ENCODE assay signal across 15 cellular contexts in the genomic region with DNA sequence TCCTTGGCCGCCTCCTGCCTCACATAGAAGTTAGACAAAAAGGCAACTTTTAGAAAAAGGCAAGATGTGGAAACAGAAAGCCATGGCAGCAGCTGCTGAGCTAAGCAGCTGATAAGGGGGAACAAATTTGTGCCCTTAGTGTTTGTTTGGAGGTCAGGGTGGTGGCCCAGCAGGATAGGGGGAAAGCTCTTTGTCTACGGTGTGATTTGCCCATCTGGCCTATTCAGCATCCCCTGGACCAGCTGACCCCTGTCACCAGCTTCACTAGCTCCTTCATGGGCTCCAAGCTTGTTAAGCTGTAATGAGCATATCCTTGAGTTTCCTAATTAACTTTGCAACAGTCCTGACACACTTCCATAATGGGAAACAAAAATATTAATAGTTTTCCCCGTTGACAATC. TPM values are rescaled to one million over a fixed set of nuclear protein-coding genes. Genes with fewer than 3 reads are reported as not detected.
DNase-seq lines count a peak whose midpoint lies in the region; ATAC-seq and TF ChIP-seq lines count a peak whose summit lies in the region.
"Had no signal": no experiment of that assay in that cellular context is flagged by ENCODE, and none has a peak within 500 bp of the region (broad histone marks: within the 10 kb centered on the region; RNA-seq: fewer than 3 reads in every experiment).

No MANE protein-coding gene starts in this region.

- H3K4me3 ChIP-seq in left ventricle myocardium inferior: no peak overlapping the region
- no peak overlapping the region for H3K4me3 ChIP-seq in muscle layer of colon (ENCODE audit: low read depth in 1 of 2, low read length in 2 of 2)
- no peak overlapping the region for H3K4me3 ChIP-seq in tibial artery

- intact Hi-C loops in left ventricle myocardium inferior (cut with micrococcal nuclease) (no loop called here), left ventricle myocardium superior (cut with micrococcal nuclease) (no loop called here), tibial artery (cut with DNase I; ENCODE audit: low total_unique reads) (loop anchor here (10.0 kb wide), 1 partner anchor 67 kb away; no protein-coding TSS in a partner anchor)

- no peak for DNase-seq in left ventricle myocardium inferior
- no peak for DNase-seq in left ventricle myocardium superior
- DNase-seq in ecto neural progenitor cell (ENCODE audit: low spot score): peak; percentile 71
- no peak for DNase-seq in tibial artery
- DNase-seq: COR-L47, DMS153, H7, Kasumi-1, NCI-H1105 treated with DMSO at 0.1 percent for 48 hours, NCI-H2081 treated with DMSO at 0.1 percent for 48 hours, SHP77 treated with DMSO at 0.1 percent for 48 hours had no signal

- H3K36me3 ChIP-seq in left ventricle myocardium inferior: no peaks in the 10 kb centered on the region
- H3K36me3 ChIP-seq in muscle layer of colon (ENCODE audit: insufficient read depth, low read length): no peaks in the 10 kb centered on the region
- no peaks in the 10 kb centered on the region for H3K36me3 ChIP-seq in tibial artery

- H3K9me3 ChIP-seq in left ventricle myocardium inferior (replicated peaks) (no peaks in the 10 kb centered on the region), muscle layer of colon (ENCODE audit: low read length) (no peaks in the 10 kb centered on the region), tibial artery (no peaks in the 10 kb centered on the region)

- H3K4me1 ChIP-seq in left ventricle myocardium inferior (peaks cover 58% of the 10 kb centered on the region), muscle layer of colon (ENCODE audit: insufficient read depth, low read length) (peaks cover 71% of the 10 kb centered on the region), tibial artery (peaks cover 0 to 73% (median 27%) of the 10 kb centered on the region in 4 donors)

- no peaks in the 10 kb centered on the region for H3K27me3 ChIP-seq in left ventricle myocardium inferior (ENCODE audit: low read depth)
- no peaks in the 10 kb centered on the region for H3K27me3 ChIP-seq in muscle layer of colon (ENCODE audit: control insufficient read depth in 1 of 2, insufficient read depth in 2 of 2, low read length in 2 of 2)
- no peaks in the 10 kb centered on the region for H3K27me3 ChIP-seq in tibial artery

- ATAC-seq in left ventricle myocardium superior (no peak), GM21515 (IDR thresholded peaks at IDR 0.05; ENCODE audit: unreplicated experiment) (no peak), GM18873 (IDR thresholded peaks at IDR 0.05; ENCODE audit: low FRiP score, unreplicated experiment) (no peak), HG02798 (IDR thresholded peaks at IDR 0.05; ENCODE audit: poor library complexity, unreplicated experiment) (no peak)

- no peak for TF ChIP-seq CTCF in left ventricle myocardium inferior (IDR thresholded peaks at IDR 0.05; ENCODE audit: borderline replicate concordance)
- TF ChIP-seq CTCF in tibial artery (IDR thresholded peaks at IDR 0.05): no peak

- H3K9ac ChIP-seq in muscle layer of colon (ENCODE audit: low read length): no peak overlapping the region

- H3K27ac ChIP-seq in left ventricle myocardium inferior (replicated peaks) (peak overlapping the region; percentile 21), muscle layer of colon (ENCODE audit: low read depth, low read length) (peak overlapping the region; percentile 67), tibial artery (peak overlapping the region; percentile 44 to 85)

RNA-seq across cellular contexts. Expression of a gene that starts 5.9 kb away (rescaled TPM):
- total RNA-seq in left ventricle myocardium inferior (33.4 TPM), left ventricle myocardium superior (29.8 TPM)
